ENCODE assay signal across 2 cellular contexts in genomic region chr20:36835025-36835424, GRCh38.
TF ChIP-seq lines count a peak whose summit lies in the region.

No MANE protein-coding gene starts in this region.

TF ChIP-seq in SK-N-SH, 30 proteins besides CTCF, POLR2A, EP300 and RAD21 (continued from another document):
- TF ChIP-seq, protein P1, sequence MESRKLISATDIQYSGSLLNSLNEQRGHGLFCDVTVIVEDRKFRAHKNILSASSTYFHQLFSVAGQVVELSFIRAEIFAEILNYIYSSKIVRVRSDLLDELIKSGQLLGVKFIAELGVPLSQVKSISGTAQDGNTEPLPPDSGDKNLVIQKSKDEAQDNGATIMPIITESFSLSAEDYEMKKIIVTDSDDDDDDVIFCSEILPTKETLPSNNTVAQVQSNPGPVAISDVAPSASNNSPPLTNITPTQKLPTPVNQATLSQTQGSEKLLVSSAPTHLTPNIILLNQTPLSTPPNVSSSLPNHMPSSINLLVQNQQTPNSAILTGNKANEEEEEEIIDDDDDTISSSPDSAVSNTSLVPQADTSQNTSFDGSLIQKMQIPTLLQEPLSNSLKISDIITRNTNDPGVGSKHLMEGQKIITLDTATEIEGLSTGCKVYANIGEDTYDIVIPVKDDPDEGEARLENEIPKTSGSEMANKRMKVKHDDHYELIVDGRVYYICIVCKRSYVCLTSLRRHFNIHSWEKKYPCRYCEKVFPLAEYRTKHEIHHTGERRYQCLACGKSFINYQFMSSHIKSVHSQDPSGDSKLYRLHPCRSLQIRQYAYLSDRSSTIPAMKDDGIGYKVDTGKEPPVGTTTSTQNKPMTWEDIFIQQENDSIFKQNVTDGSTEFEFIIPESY (IDR thresholded peaks at IDR 0.05; ENCODE audit: borderline replicate concordance, low read depth), result no peak
- no peak for TF ChIP-seq TEAD4 (IDR thresholded peaks at IDR 0.05; ENCODE audit: borderline replicate concordance, insufficient read depth)
- no peak for TF ChIP-seq GATA2 (CRISPR knock-in tag; IDR thresholded peaks at IDR 0.05)

TF ChIP-seq in SK-N-SH treated with all-trans-retinoic acid at 6 μM for 48 hours, 23 proteins besides CTCF, POLR2A, EP300 and RAD21 (continued from another document):
- TF ChIP-seq PATZ1 (CRISPR knock-in tag; IDR thresholded peaks at IDR 0.05; ENCODE audit: borderline replicate concordance) (no peak), ZNF70 (CRISPR knock-in tag; IDR thresholded peaks at IDR 0.05) (no peak)
